Comparison of ENCODE assay signal across 1 cellular context in genomic region chr1:50371749-50372148, GRCh38.
TF ChIP-seq lines count a peak whose summit lies in the region.

No MANE protein-coding gene starts in this region.

TF ChIP-seq in WTC11, 78 proteins besides CTCF, POLR2A, EP300 and RAD21 (continued from another document):
- no peak for TF ChIP-seq HMGXB4 (CRISPR knock-in tag; IDR thresholded peaks at IDR 0.05)
- TF ChIP-seq, protein P1, sequence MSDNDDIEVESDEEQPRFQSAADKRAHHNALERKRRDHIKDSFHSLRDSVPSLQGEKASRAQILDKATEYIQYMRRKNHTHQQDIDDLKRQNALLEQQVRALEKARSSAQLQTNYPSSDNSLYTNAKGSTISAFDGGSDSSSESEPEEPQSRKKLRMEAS (CRISPR knock-in tag; IDR thresholded peaks at IDR 0.05), result no peak
- no peak for TF ChIP-seq ZNF532 (CRISPR knock-in tag; IDR thresholded peaks at IDR 0.05; ENCODE audit: borderline replicate concordance)
- no peak for TF ChIP-seq NR1H2 (CRISPR knock-in tag; IDR thresholded peaks at IDR 0.05)
- TF ChIP-seq, protein P2, sequence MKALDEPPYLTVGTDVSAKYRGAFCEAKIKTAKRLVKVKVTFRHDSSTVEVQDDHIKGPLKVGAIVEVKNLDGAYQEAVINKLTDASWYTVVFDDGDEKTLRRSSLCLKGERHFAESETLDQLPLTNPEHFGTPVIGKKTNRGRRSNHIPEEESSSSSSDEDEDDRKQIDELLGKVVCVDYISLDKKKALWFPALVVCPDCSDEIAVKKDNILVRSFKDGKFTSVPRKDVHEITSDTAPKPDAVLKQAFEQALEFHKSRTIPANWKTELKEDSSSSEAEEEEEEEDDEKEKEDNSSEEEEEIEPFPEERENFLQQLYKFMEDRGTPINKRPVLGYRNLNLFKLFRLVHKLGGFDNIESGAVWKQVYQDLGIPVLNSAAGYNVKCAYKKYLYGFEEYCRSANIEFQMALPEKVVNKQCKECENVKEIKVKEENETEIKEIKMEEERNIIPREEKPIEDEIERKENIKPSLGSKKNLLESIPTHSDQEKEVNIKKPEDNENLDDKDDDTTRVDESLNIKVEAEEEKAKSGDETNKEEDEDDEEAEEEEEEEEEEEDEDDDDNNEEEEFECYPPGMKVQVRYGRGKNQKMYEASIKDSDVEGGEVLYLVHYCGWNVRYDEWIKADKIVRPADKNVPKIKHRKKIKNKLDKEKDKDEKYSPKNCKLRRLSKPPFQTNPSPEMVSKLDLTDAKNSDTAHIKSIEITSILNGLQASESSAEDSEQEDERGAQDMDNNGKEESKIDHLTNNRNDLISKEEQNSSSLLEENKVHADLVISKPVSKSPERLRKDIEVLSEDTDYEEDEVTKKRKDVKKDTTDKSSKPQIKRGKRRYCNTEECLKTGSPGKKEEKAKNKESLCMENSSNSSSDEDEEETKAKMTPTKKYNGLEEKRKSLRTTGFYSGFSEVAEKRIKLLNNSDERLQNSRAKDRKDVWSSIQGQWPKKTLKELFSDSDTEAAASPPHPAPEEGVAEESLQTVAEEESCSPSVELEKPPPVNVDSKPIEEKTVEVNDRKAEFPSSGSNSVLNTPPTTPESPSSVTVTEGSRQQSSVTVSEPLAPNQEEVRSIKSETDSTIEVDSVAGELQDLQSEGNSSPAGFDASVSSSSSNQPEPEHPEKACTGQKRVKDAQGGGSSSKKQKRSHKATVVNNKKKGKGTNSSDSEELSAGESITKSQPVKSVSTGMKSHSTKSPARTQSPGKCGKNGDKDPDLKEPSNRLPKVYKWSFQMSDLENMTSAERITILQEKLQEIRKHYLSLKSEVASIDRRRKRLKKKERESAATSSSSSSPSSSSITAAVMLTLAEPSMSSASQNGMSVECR (CRISPR knock-in tag; IDR thresholded peaks at IDR 0.05; ENCODE audit: borderline replicate concordance), result no peak
- no peak for TF ChIP-seq FOXK1 (CRISPR knock-in tag; IDR thresholded peaks at IDR 0.05)
- no peak for TF ChIP-seq TEAD1 (CRISPR knock-in tag; IDR thresholded peaks at IDR 0.05)
- TF ChIP-seq PREB (CRISPR knock-in tag; IDR thresholded peaks at IDR 0.05; ENCODE audit: borderline replicate concordance), result no peak
- TF ChIP-seq, protein P3, sequence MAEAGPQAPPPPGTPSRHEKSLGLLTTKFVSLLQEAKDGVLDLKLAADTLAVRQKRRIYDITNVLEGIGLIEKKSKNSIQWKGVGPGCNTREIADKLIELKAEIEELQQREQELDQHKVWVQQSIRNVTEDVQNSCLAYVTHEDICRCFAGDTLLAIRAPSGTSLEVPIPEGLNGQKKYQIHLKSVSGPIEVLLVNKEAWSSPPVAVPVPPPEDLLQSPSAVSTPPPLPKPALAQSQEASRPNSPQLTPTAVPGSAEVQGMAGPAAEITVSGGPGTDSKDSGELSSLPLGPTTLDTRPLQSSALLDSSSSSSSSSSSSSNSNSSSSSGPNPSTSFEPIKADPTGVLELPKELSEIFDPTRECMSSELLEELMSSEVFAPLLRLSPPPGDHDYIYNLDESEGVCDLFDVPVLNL (CRISPR knock-in tag; IDR thresholded peaks at IDR 0.05; ENCODE audit: borderline replicate concordance, low read depth), result no peak
- TF ChIP-seq, protein P4, sequence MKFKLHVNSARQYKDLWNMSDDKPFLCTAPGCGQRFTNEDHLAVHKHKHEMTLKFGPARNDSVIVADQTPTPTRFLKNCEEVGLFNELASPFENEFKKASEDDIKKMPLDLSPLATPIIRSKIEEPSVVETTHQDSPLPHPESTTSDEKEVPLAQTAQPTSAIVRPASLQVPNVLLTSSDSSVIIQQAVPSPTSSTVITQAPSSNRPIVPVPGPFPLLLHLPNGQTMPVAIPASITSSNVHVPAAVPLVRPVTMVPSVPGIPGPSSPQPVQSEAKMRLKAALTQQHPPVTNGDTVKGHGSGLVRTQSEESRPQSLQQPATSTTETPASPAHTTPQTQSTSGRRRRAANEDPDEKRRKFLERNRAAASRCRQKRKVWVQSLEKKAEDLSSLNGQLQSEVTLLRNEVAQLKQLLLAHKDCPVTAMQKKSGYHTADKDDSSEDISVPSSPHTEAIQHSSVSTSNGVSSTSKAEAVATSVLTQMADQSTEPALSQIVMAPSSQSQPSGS (CRISPR knock-in tag; IDR thresholded peaks at IDR 0.05; ENCODE audit: borderline replicate concordance, low read depth), result no peak
- no peak for TF ChIP-seq GTF2I (CRISPR knock-in tag; conservative IDR thresholded peaks at IDR 0.05)
- TF ChIP-seq ZNF317 (CRISPR knock-in tag; IDR thresholded peaks at IDR 0.05; ENCODE audit: borderline replicate concordance, low read depth), result no peak
- TF ChIP-seq ATF1 (CRISPR knock-in tag; IDR thresholded peaks at IDR 0.05), result no peak
- no peak for TF ChIP-seq RORB (CRISPR knock-in tag; IDR thresholded peaks at IDR 0.05)
- TF ChIP-seq NR3C1 (CRISPR knock-in tag; conservative IDR thresholded peaks at IDR 0.05; ENCODE audit: low read depth), result no peak
- no peak for TF ChIP-seq IRF2 (CRISPR knock-in tag; IDR thresholded peaks at IDR 0.05; ENCODE audit: borderline replicate concordance, low read depth)
TF ChIP-seq in WTC11: peak in this region for 0.
